In the genomic region with DNA sequence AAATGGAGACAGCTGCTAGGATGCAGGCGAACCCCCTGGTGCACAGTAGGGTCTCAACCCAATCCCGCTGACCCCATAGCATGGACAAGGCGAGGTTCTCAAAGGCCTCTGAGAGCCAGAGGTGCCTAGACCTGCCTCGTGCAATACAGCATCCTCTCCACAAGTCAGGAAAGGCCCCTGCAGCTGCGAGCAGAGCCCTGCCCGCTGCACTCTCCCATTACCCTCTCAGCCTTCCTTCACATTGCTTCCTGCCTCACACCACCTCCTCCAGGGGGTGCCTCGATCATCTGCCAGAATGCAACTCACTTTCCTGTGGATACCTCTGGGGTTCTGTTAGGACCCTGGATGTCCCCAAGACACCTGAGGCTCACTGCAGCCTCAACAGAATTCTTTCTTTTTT, we compare ENCODE assay signal across 16 cellular contexts. TPM values are rescaled to one million over a fixed set of nuclear protein-coding genes. Genes with fewer than 3 reads are reported as not detected.
DNase-seq lines count a peak whose midpoint lies in the region; ATAC-seq lines count a peak whose summit lies in the region.
"Had no signal": no experiment of that assay in that cellular context is flagged by ENCODE, and none has a peak within 500 bp of the region (broad histone marks: within the 10 kb centered on the region; RNA-seq: fewer than 3 reads in every experiment).

No MANE protein-coding gene starts in this region.

- ATAC-seq in T-helper 17 cell (no peak), GM18858 (IDR thresholded peaks at IDR 0.05; ENCODE audit: unreplicated experiment) (no peak), left colon (no peak)
- ATAC-seq: gastroesophageal sphincter had no signal

- peaks cover 4% of the 10 kb centered on the region for H3K27me3 Mint-ChIP-seq in T-helper 17 cell
- no peaks in the 10 kb centered on the region for H3K27me3 Mint-ChIP-seq in T-helper 2 cell treated with Interferon-gamma antibody and Interleukin-4, amounts not matched to agents 5 μg/mL and 100 μg/mL, for 36 hours (ENCODE audit: low read depth)
- H3K27me3 Mint-ChIP-seq: CD4-positive, alpha-beta memory T cell; stimulated activated naive CD8-positive, alpha-beta T cell treated with anti-CD3 and anti-CD28 coated beads, Interleukin-15, Interleukin-2, amounts not matched to agents 100 ng/mL and 50 ng/mL, for 24 hours had no signal

- H3K4me1 Mint-ChIP-seq in T-helper 17 cell = peaks cover 33% of the 10 kb centered on the region
- peaks cover 8% of the 10 kb centered on the region for H3K4me1 Mint-ChIP-seq in T-helper 2 cell treated with Interferon-gamma antibody and Interleukin-4, amounts not matched to agents 5 μg/mL and 100 μg/mL, for 36 hours (ENCODE audit: low read depth)

- peaks cover 45 to 47% of the 10 kb centered on the region in 2 donors for H3K4me1 ChIP-seq in mucosa of rectum (ENCODE audit: control insufficient read depth in 2 of 2, insufficient read depth in 2 of 2, low read length in 2 of 2)

- H3K9me3 ChIP-seq in T-helper 17 cell (ENCODE audit: control insufficient read depth, low read length, poor library complexity, severe bottlenecking) (no peaks in the 10 kb centered on the region), mucosa of rectum (ENCODE audit: control insufficient read depth in 2 of 2, low read length in 2 of 2) (no peaks in the 10 kb centered on the region)
- H3K9me3 ChIP-seq: gastroesophageal sphincter, sigmoid colon, upper lobe of left lung had no signal

- DNase-seq in NCI-H2107 treated with DMSO at 0.1 percent for 48 hours (lab: John Stamatoyannopoulos, UW; ENCODE audit: unreplicated experiment) (peak; percentile 4), NCI-H2107 (lab: John Stamatoyannopoulos, UW) (no peak), Daoy (ENCODE audit: low read depth) (peak; percentile 20), T-helper 17 cell (no peak), left colon (no peak)
- no peak for DNase-seq in T-helper 2 cell treated with Interferon-gamma antibody and Interleukin-4, amounts not matched to agents 5 μg/mL and 100 μg/mL, for 36 hours (ENCODE audit: low spot score)
- DNase-seq: activated CD8-positive, alpha-beta memory T cell treated with anti-CD3 and anti-CD28 coated beads for 24 hours; SIG-M5; sigmoid colon had no signal

- no peaks in the 10 kb centered on the region for H3K9me3 Mint-ChIP-seq in T-helper 2 cell treated with Interferon-gamma antibody and Interleukin-4, amounts not matched to agents 5 μg/mL and 100 μg/mL, for 36 hours
- H3K9me3 Mint-ChIP-seq: CD4-positive, alpha-beta memory T cell; stimulated activated naive CD8-positive, alpha-beta T cell treated with anti-CD3 and anti-CD28 coated beads, Interleukin-15, Interleukin-2, amounts not matched to agents 100 ng/mL and 50 ng/mL, for 24 hours had no signal

- no peaks in the 10 kb centered on the region for H3K36me3 ChIP-seq in mucosa of rectum (ENCODE audit: control insufficient read depth in 2 of 2, insufficient read depth in 2 of 2, low read length in 2 of 2)
- H3K36me3 ChIP-seq: cardiac muscle cell, gastroesophageal sphincter, sigmoid colon, upper lobe of left lung had no signal

- no peak overlapping the region for H3K4me3 Mint-ChIP-seq in T-helper 17 cell
- H3K4me3 Mint-ChIP-seq in T-helper 2 cell treated with Interferon-gamma antibody and Interleukin-4, amounts not matched to agents 5 μg/mL and 100 μg/mL, for 36 hours = no peak overlapping the region
- H3K4me3 Mint-ChIP-seq: stimulated activated naive CD8-positive, alpha-beta T cell treated with anti-CD3 and anti-CD28 coated beads, Interleukin-15, Interleukin-2, amounts not matched to agents 100 ng/mL and 50 ng/mL, for 24 hours had no signal

- peak overlapping the region; percentile 93 for H3K27ac Mint-ChIP-seq in T-helper 17 cell
- H3K27ac Mint-ChIP-seq in T-helper 2 cell treated with Interferon-gamma antibody and Interleukin-4, amounts not matched to agents 5 μg/mL and 100 μg/mL, for 36 hours = no peak overlapping the region
- H3K27ac Mint-ChIP-seq: stimulated activated naive CD8-positive, alpha-beta T cell treated with anti-CD3 and anti-CD28 coated beads, Interleukin-15, Interleukin-2, amounts not matched to agents 100 ng/mL and 50 ng/mL, for 24 hours had no signal

- no peak overlapping the region for H3K4me3 ChIP-seq in mucosa of rectum (ENCODE audit: low read length in 2 of 2)
- H3K4me3 ChIP-seq: cardiac muscle cell, gastroesophageal sphincter, sigmoid colon, upper lobe of left lung had no signal

- peak overlapping the region in 1 of 2 donors; percentile 57 for H3K9ac ChIP-seq in mucosa of rectum (ENCODE audit: low read depth in 1 of 2, low read length in 2 of 2)

- H3K36me3 Mint-ChIP-seq in T-helper 17 cell (ENCODE audit: low read depth) = peaks cover 2% of the 10 kb centered on the region
- H3K36me3 Mint-ChIP-seq in T-helper 2 cell treated with Interferon-gamma antibody and Interleukin-4, amounts not matched to agents 5 μg/mL and 100 μg/mL, for 36 hours (ENCODE audit: low read depth) = no peaks in the 10 kb centered on the region
- H3K36me3 Mint-ChIP-seq: CD4-positive, alpha-beta memory T cell had no signal

- H3K27me3 ChIP-seq in mucosa of rectum (ENCODE audit: control insufficient read depth in 2 of 2, insufficient read depth in 2 of 2, low read length in 2 of 2) = peaks cover 0 to 2% of the 10 kb centered on the region in 2 donors
- H3K27me3 ChIP-seq: cardiac muscle cell, gastroesophageal sphincter, sigmoid colon, upper lobe of left lung had no signal

- H3K27ac ChIP-seq in mucosa of rectum (ENCODE audit: low read depth in 2 of 2, low read length in 2 of 2) = peak overlapping the region; percentile 79 to 84
- H3K27ac ChIP-seq: gastroesophageal sphincter, sigmoid colon, upper lobe of left lung had no signal

- intact Hi-C loops in left colon (cut with DNase I, micrococcal nuclease) = loop anchor here in 1 of 2 donors (5.0 kb wide), 1 partner anchor 151 kb away; no protein-coding TSS in a partner anchor

RNA-seq across cellular contexts. Expression of a gene that starts 42.8 kb away (rescaled TPM):
- total RNA-seq in Daoy (2014; rRNA removed; shearing (Covaris generic)) = 24.3 and 29.7 TPM in 2 replicates
- total RNA-seq in T-helper 17 cell (10 to 100 TPM; 68.7 to 81.9 TPM), left colon (10 to 100 TPM; 49.4 to 54.9 TPM)

Comparison
In these comparisons a context has a peak if more than half of its experiments do, and no peak if none do; other contexts are left out.
1. DNase-seq: peak in NCI-H2107 treated with DMSO at 0.1 percent for 48 hours (single experiment) and Daoy (single experiment); none in NCI-H2107 (single experiment), T-helper 17 cell (0 of 3), T-helper 2 cell treated with Interferon-gamma antibody and Interleukin-4, amounts not matched to agents 5 μg/mL and 100 μg/mL, for 36 hours (single experiment) and left colon (0 of 2).